In the genomic region with DNA sequence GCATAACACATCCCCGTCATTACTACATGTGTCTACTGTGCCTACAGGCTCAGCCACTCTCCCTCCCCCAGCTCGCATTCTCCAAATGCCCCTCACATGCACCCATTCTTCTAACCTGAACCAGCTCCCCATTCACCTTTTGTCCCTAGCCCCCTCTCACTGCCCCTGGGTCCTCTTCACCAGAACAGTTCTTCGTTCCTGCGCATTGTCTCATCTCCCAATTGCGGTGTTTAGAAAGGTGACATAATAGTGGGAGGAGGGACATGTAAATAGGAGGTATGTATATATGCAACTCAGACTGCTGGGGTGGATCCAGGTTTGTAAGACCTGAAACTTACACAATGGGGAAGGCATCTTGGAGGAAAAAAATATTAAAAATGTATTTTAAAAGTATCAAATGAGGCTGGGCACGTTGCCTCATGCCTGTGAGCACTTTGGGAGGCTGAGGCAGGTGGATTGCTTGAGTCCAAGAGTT, we compare ENCODE assay signal across 1 cellular context.
A peak's percentile ranks its signal among the peaks of the same experiment; 100 is the strongest.
TF ChIP-seq lines count a peak whose summit lies in the region.

No MANE protein-coding gene starts in this region.

TF ChIP-seq in neural cell, 6 proteins besides CTCF, POLR2A, EP300 and RAD21:
- TF ChIP-seq, protein P1, sequence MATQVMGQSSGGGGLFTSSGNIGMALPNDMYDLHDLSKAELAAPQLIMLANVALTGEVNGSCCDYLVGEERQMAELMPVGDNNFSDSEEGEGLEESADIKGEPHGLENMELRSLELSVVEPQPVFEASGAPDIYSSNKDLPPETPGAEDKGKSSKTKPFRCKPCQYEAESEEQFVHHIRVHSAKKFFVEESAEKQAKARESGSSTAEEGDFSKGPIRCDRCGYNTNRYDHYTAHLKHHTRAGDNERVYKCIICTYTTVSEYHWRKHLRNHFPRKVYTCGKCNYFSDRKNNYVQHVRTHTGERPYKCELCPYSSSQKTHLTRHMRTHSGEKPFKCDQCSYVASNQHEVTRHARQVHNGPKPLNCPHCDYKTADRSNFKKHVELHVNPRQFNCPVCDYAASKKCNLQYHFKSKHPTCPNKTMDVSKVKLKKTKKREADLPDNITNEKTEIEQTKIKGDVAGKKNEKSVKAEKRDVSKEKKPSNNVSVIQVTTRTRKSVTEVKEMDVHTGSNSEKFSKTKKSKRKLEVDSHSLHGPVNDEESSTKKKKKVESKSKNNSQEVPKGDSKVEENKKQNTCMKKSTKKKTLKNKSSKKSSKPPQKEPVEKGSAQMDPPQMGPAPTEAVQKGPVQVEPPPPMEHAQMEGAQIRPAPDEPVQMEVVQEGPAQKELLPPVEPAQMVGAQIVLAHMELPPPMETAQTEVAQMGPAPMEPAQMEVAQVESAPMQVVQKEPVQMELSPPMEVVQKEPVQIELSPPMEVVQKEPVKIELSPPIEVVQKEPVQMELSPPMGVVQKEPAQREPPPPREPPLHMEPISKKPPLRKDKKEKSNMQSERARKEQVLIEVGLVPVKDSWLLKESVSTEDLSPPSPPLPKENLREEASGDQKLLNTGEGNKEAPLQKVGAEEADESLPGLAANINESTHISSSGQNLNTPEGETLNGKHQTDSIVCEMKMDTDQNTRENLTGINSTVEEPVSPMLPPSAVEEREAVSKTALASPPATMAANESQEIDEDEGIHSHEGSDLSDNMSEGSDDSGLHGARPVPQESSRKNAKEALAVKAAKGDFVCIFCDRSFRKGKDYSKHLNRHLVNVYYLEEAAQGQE (IDR thresholded peaks at IDR 0.05; ENCODE audit: borderline replicate concordance) = no peak
- TF ChIP-seq TAF1 (IDR thresholded peaks at IDR 0.05; ENCODE audit: low read depth) = no peak
- no peak for TF ChIP-seq POLR2AphosphoS5 (IDR thresholded peaks at IDR 0.05)
- no peak for TF ChIP-seq SMC3 (conservative IDR thresholded peaks at IDR 0.05; ENCODE audit: poor library complexity)
- TF ChIP-seq EZH2 (IDR thresholded peaks at IDR 0.05; ENCODE audit: borderline replicate concordance, insufficient read depth, low read length, poor library complexity, severe bottlenecking) = peak; percentile 48
